Comparison of ENCODE assay signal across 8 cellular contexts in the genomic region with DNA sequence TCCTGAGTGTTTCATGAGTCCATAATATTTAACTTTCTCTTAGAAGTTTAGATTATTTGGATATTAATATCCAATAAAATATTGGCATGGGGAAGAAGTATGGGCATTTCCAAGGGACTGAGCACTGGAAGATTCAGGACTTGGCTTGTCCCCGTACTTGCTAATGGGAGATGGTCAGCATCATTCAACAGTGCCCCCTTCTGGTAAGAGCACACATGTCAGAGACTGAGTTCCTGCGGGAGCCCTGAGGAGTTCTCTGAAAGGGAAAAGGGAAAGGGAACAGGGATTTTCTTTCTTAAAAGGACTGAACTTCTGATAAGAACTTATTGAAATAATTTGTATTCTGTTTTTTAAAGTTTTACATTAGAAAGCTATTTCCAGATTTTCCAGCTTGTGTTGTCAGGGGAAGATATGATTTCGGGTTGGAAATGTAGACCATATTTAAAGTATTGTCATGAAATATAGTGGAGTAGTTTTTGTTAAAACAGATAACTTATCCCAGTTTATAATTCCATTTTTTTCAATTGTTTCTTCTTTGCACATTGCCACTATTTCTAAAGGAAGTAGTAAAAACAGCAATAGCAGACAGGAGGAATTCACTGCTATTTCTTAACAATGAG. TPM values are rescaled to one million over a fixed set of nuclear protein-coding genes. Genes with fewer than 3 reads are reported as not detected.
DNase-seq lines count a peak whose midpoint lies in the region; ATAC-seq, FAIRE-seq and TF ChIP-seq lines count a peak whose summit lies in the region.

No MANE protein-coding gene starts in this region.

- ATAC-seq in activated CD8-positive, alpha-beta T cell treated with anti-CD3 and anti-CD28 coated beads for 36 hours, result peak; percentile 65
- no peak for ATAC-seq in HG03039 (IDR thresholded peaks at IDR 0.05; ENCODE audit: unreplicated experiment)

- CTCF ChIA-PET in HEK293T (lab: Yijun Ruan, JAX), result interaction anchor here (0.6 to 1.0 kb wide), 3 partner anchors 30 to 1107 kb away, joined by 3 to 4 read pairs (median 4); no protein-coding TSS in a partner anchor
- CTCF ChIA-PET in activated CD8-positive, alpha-beta T cell treated with anti-CD3 and anti-CD28 coated beads for 36 hours (lab: Charles Lee), result interaction anchor here (0.6 to 3.7 kb wide), 17 partner anchors 9 to 168 kb away, joined by 3 to 30 read pairs (median 3); no protein-coding TSS in a partner anchor

- H3K27ac Mint-ChIP-seq in activated CD8-positive, alpha-beta T cell treated with anti-CD3 and anti-CD28 coated beads for 36 hours, result no peak overlapping the region
- no peak overlapping the region for H3K27ac Mint-ChIP-seq in nephron progenitor cell

- POLR2A ChIA-PET in HEK293T (lab: Yijun Ruan, JAX), result no interaction called here
- POLR2A ChIA-PET in activated CD8-positive, alpha-beta T cell treated with anti-CD3 and anti-CD28 coated beads for 36 hours (lab: Charles Lee), result no interaction called here

- FAIRE-seq in urothelium cell line (lab: Jason Lieb, UNC), result no peak

- TF ChIP-seq CTCF in activated CD8-positive, alpha-beta T cell treated with anti-CD3 and anti-CD28 coated beads for 36 hours (IDR thresholded peaks at IDR 0.05), result peak; percentile 95
- peak; percentile 71 for TF ChIP-seq CTCF in nephron progenitor cell (IDR thresholded peaks at IDR 0.05)

- intact Hi-C loops in activated CD8-positive, alpha-beta T cell treated with anti-CD3 and anti-CD28 coated beads for 36 hours (cut with micrococcal nuclease), result loop anchor here (10.0 kb wide), 2 partner anchors 127 to 163 kb away; partner anchors contain the start of gene TM7SF3

- peaks cover 7% of the 10 kb centered on the region for H3K4me1 Mint-ChIP-seq in activated CD8-positive, alpha-beta T cell treated with anti-CD3 and anti-CD28 coated beads for 36 hours (ENCODE audit: low read depth)
- no peaks in the 10 kb centered on the region for H3K4me1 Mint-ChIP-seq in nephron progenitor cell

- peak; percentile 32 for DNase-seq in COLO668 (lab: John Stamatoyannopoulos, UW; ENCODE audit: unreplicated experiment)
- peak; percentile 79 for DNase-seq in HEK293T (ENCODE audit: extremely low spot score)
- DNase-seq in NCI-H524 treated with DMSO at 0.1 percent for 48 hours (lab: John Stamatoyannopoulos, UW), result peak; percentile 9
- peak; percentile 56 for DNase-seq in activated CD8-positive, alpha-beta T cell treated with anti-CD3 and anti-CD28 coated beads for 36 hours
- peak; percentile 75 for DNase-seq in fibroblast of gingiva (ENCODE audit: low read depth)
- peak; percentile 61 for DNase-seq in nephron progenitor cell
- DNase-seq in urothelium cell line (ENCODE audit: low spot score), result peak; percentile 76

- H3K27me3 Mint-ChIP-seq in activated CD8-positive, alpha-beta T cell treated with anti-CD3 and anti-CD28 coated beads for 36 hours, result no peaks in the 10 kb centered on the region
- H3K27me3 Mint-ChIP-seq in nephron progenitor cell (ENCODE audit: low read depth, poor library complexity), result no peaks in the 10 kb centered on the region

- H3K4me3 Mint-ChIP-seq in activated CD8-positive, alpha-beta T cell treated with anti-CD3 and anti-CD28 coated beads for 36 hours, result no peak overlapping the region
- no peak overlapping the region for H3K4me3 Mint-ChIP-seq in nephron progenitor cell

- no peaks in the 10 kb centered on the region for H3K36me3 Mint-ChIP-seq in activated CD8-positive, alpha-beta T cell treated with anti-CD3 and anti-CD28 coated beads for 36 hours (ENCODE audit: low read depth)
- H3K36me3 Mint-ChIP-seq in nephron progenitor cell (ENCODE audit: low read depth), result no peaks in the 10 kb centered on the region

- no peaks in the 10 kb centered on the region for H3K9me3 Mint-ChIP-seq in activated CD8-positive, alpha-beta T cell treated with anti-CD3 and anti-CD28 coated beads for 36 hours
- peaks cover 3% of the 10 kb centered on the region for H3K9me3 Mint-ChIP-seq in nephron progenitor cell

TF ChIP-seq in HEK293T, 16 proteins besides CTCF, POLR2A, EP300 and RAD21:
- TF ChIP-seq LEF1 (IDR thresholded peaks at IDR 0.05; ENCODE audit: borderline replicate concordance), result no peak
- no peak for TF ChIP-seq BHLHE40 (IDR thresholded peaks at IDR 0.05; ENCODE audit: borderline replicate concordance)
- no peak for TF ChIP-seq ELF4 (IDR thresholded peaks at IDR 0.05)
- no peak for TF ChIP-seq L3MBTL2 (conservative IDR thresholded peaks at IDR 0.05)
- TF ChIP-seq ZNF384 (IDR thresholded peaks at IDR 0.05), result no peak
- TF ChIP-seq, protein P1, sequence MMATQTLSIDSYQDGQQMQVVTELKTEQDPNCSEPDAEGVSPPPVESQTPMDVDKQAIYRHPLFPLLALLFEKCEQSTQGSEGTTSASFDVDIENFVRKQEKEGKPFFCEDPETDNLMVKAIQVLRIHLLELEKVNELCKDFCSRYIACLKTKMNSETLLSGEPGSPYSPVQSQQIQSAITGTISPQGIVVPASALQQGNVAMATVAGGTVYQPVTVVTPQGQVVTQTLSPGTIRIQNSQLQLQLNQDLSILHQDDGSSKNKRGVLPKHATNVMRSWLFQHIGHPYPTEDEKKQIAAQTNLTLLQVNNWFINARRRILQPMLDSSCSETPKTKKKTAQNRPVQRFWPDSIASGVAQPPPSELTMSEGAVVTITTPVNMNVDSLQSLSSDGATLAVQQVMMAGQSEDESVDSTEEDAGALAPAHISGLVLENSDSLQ (IDR thresholded peaks at IDR 0.05), result no peak
- no peak for TF ChIP-seq HDGF (IDR thresholded peaks at IDR 0.05; ENCODE audit: borderline replicate concordance)
- TF ChIP-seq FOXK2 (IDR thresholded peaks at IDR 0.05), result no peak
- no peak for TF ChIP-seq SP1 (IDR thresholded peaks at IDR 0.05)
- no peak for TF ChIP-seq TARDBP (IDR thresholded peaks at IDR 0.05)
- TF ChIP-seq FOXM1 (IDR thresholded peaks at IDR 0.05; ENCODE audit: borderline replicate concordance), result no peak
- TF ChIP-seq NFRKB (IDR thresholded peaks at IDR 0.05), result no peak

RNA-seq across cellular contexts. Expression of gene C12orf71, which starts 59.8 kb away (rescaled TPM):
- total RNA-seq in activated CD8-positive, alpha-beta T cell treated with anti-CD3 and anti-CD28 coated beads for 36 hours, result not detected

Comparison
In these comparisons a context has a peak if more than half of its experiments do, and no peak if none do; other contexts are left out.
1. DNase-seq: peak in every context shown above with its lines; median percentile 79 in HEK293T; 76 in urothelium cell line; 75 in fibroblast of gingiva; 61 in nephron progenitor cell; 56 in activated CD8-positive, alpha-beta T cell treated with anti-CD3 and anti-CD28 coated beads for 36 hours; 32 in COLO668; 9 in NCI-H524 treated with DMSO at 0.1 percent for 48 hours.